8 cellular contexts compared by ENCODE assay signal in genomic region chrX:132615396-132616131, GRCh38.
DNase-seq lines count a peak whose midpoint lies in the region; ATAC-seq and TF ChIP-seq lines count a peak whose summit lies in the region.

No MANE protein-coding gene starts in this region.

- DNase-seq in NCI-H510A (lab: John Stamatoyannopoulos, UW) (peak; percentile 2), NCI-H510A treated with DMSO at 0.1 percent for 48 hours (lab: John Stamatoyannopoulos, UW) (no peak), T follicular helper cell (ENCODE audit: low read depth) (peak; percentile 19), brain microvascular endothelial cell (peak; percentile 34), lower lobe of right lung (peak; percentile 30), putamen (ENCODE audit: low spot score) (no peak)
- peak; percentile 1 for DNase-seq in stimulated activated naive CD4-positive, alpha-beta T cell treated with Interleukin-2 at 50 U/mL for 16 hours (lab: John Stamatoyannopoulos, UW)

- H3K27me3 ChIP-seq in brain microvascular endothelial cell (replicated peaks) (no peaks in the 10 kb centered on the region), lower lobe of right lung (ENCODE audit: low read depth) (no peaks in the 10 kb centered on the region)

- TF ChIP-seq CTCF in brain microvascular endothelial cell (IDR thresholded peaks at IDR 0.05; ENCODE audit: low read depth, low read length, missing control alignments) (peak; percentile 64), lower lobe of right lung (IDR thresholded peaks at IDR 0.05) (peak; percentile 45)

- H3K4me3 ChIP-seq in brain microvascular endothelial cell (ENCODE audit: low read depth, low read length) (no peak overlapping the region), lower lobe of right lung (no peak overlapping the region)

- in situ Hi-C loops in brain microvascular endothelial cell (cut with HindIII; ENCODE audit: low pct_ligation_motif_present, low sequenced_read_pairs), result no loop called here

- H3K36me3 ChIP-seq in brain microvascular endothelial cell (replicated peaks) (no peaks in the 10 kb centered on the region), lower lobe of right lung (no peaks in the 10 kb centered on the region)

- H3K4me1 ChIP-seq in lower lobe of right lung, result no peaks in the 10 kb centered on the region

- H3K27ac ChIP-seq in brain microvascular endothelial cell (no peak overlapping the region), lower lobe of right lung (no peak overlapping the region)

- peak; percentile 74 for ATAC-seq in HG03354 (IDR thresholded peaks at IDR 0.05; ENCODE audit: poor library complexity, severe bottlenecking, unreplicated experiment)
- ATAC-seq in lower lobe of right lung, result peak in 1 of 2 donors; percentile 76

- H3K9me3 ChIP-seq in lower lobe of right lung, result no peaks in the 10 kb centered on the region

- intact Hi-C loops in lower lobe of right lung (cut with DNase I), result no loop called here

Comparison
In these comparisons a context has a peak if more than half of its experiments do, and no peak if none do; other contexts are left out.
1. DNase-seq: peak in NCI-H510A (single experiment), T follicular helper cell (single experiment), brain microvascular endothelial cell (single experiment), lower lobe of right lung (single experiment) and stimulated activated naive CD4-positive, alpha-beta T cell treated with Interleukin-2 at 50 U/mL for 16 hours (single experiment); none in NCI-H510A treated with DMSO at 0.1 percent for 48 hours (single experiment) and putamen (single experiment).